In the genomic region with DNA sequence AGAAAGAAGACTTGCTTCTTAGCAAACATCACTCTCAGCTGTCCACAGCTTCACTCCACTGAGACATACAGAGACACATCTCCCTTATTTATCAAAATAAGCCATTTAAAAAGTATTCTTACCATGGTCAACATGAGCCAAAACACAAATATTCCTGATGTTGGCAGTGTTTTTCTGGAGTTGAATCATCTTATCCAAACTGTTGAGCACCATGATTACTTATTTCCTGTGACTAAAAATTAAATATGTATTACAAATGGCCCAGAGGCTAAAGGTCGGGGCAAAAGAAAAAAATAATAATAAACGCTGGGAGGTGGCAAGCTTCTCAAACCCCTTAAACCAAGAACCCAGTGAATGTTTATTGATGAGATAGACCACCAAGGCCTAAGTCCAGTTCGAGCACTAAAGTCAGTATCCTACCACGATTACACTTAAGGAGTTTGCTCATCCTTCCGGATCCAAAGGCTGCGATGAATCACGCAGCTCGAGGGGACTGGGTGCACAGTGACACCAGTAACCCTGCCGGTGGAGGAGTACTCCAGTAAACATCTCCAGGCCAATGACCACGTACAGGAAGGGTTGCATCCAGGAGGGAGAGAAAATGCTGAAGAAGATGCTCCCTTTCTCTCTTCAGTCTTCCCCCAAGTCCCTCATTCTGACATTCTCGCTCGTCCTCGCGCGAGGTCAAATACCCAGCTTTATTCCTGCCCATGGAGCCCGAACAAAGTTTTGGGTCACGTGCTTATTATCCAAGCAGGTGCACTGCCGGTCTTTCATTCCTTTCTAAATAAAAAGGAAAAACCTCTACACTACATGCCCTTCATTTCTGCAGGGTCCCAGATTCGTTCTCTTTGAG, we compare ENCODE assay signal across 8 cellular contexts. TPM values are rescaled to one million over a fixed set of nuclear protein-coding genes. Genes with fewer than 3 reads are reported as not detected.
DNase-seq lines count a peak whose midpoint lies in the region; ATAC-seq and TF ChIP-seq lines count a peak whose summit lies in the region.
"Not testable (repeated sequence)": the region's sequence is repeated elsewhere in the genome, so short reads cannot be mapped to it uniquely, and the experiment has no call there.

No MANE protein-coding gene starts in this region.

- TF ChIP-seq CTCF in GM13976 (IDR thresholded peaks at IDR 0.05; ENCODE audit: borderline replicate concordance, control extremely low read depth, extremely low read depth, insufficient read depth, missing control alignments); HFFc6 (IDR thresholded peaks at IDR 0.05); astrocyte of the spinal cord (IDR thresholded peaks at IDR 0.05; ENCODE audit: low read depth, low read length); right atrium auricular region (IDR thresholded peaks at IDR 0.05); ovary (IDR thresholded peaks at IDR 0.05); upper lobe of left lung (IDR thresholded peaks at IDR 0.05): not testable (repeated sequence)

- H3K4me3 Mint-ChIP-seq in HFFc6: peak overlapping the region; percentile 97

- H3K36me3 Mint-ChIP-seq in HFFc6 (ENCODE audit: low read depth): peaks cover 21% of the 10 kb centered on the region

- not testable (repeated sequence) for H3K27me3 Mint-ChIP-seq in HFFc6 (ENCODE audit: insufficient read depth)

- not testable (repeated sequence) for H3K27me3 ChIP-seq in right atrium auricular region, ovary, upper lobe of left lung

- TF ChIP-seq EP300 in ovary (IDR thresholded peaks at IDR 0.05); upper lobe of left lung (IDR thresholded peaks at IDR 0.05): not testable (repeated sequence)

- intact Hi-C loops in ovary (cut with DNase I): not testable (repeated sequence)

- H3K27ac ChIP-seq in right atrium auricular region: peak overlapping the region; percentile 74 to 87
- peak overlapping the region in 1 of 2 donors; percentile 70 for H3K27ac ChIP-seq in ovary
- H3K27ac ChIP-seq in upper lobe of left lung: peak overlapping the region; percentile 70 to 79 (median 76)

- DNase-seq in GM13976 (ENCODE audit: low spot score) (peak; percentile 17), HFFc6 (peak; percentile 77), KBM-7 (peak; percentile 64), SW480 (ENCODE audit: low spot score) (peak; percentile 32), astrocyte of the spinal cord (ENCODE audit: low read depth, low spot score) (peak; percentile 39), ovary (peak in 2 of 5 donors; percentile 15 to 31), upper lobe of left lung (peak in 1 of 2 donors; percentile 43)
- DNase-seq in right atrium auricular region (ENCODE audit: low spot score): not testable (repeated sequence)

- H3K4me3 ChIP-seq in astrocyte of the spinal cord (ENCODE audit: low read depth, low read length): peak overlapping the region; percentile 78
- peak overlapping the region; percentile 77 to 94 for H3K4me3 ChIP-seq in right atrium auricular region
- H3K4me3 ChIP-seq in ovary: peak overlapping the region; percentile 84
- H3K4me3 ChIP-seq in upper lobe of left lung: peak overlapping the region; percentile 63 to 94 (median 81)

- TF ChIP-seq POLR2A in ovary (IDR thresholded peaks at IDR 0.05); upper lobe of left lung (IDR thresholded peaks at IDR 0.05): not testable (repeated sequence)

- ATAC-seq in upper lobe of left lung (ENCODE audit: low FRiP score in 2 of 2): peak; percentile 42 to 74

- peaks cover 32% of the 10 kb centered on the region for H3K4me1 Mint-ChIP-seq in HFFc6 (ENCODE audit: low read depth)

- H3K27ac Mint-ChIP-seq in HFFc6: peak overlapping the region; percentile 85

- in situ Hi-C loops in GM13976 (cut with MboI; ENCODE audit: low sequenced_read_pairs, unreplicated experiment); KBM-7 (cut with MboI; ENCODE audit: low pct_unique_long_range_greater_than_20kb, low sequenced_read_pairs); astrocyte of the spinal cord (cut with HindIII; ENCODE audit: low sequenced_read_pairs): not testable (repeated sequence)

- 4 to 5% (median 5%) methylated on average over 19 of the region's 19 CpGs for WGBS in ovary, 3 donors
- WGBS in upper lobe of left lung, 2 donors: 4 to 5% methylated on average over 16 to 19 of the region's 19 CpGs

- not testable (repeated sequence) for H3K9me3 ChIP-seq in right atrium auricular region, ovary, upper lobe of left lung

- peaks cover 0 to 26% of the 10 kb centered on the region in 2 donors for H3K4me1 ChIP-seq in right atrium auricular region
- H3K4me1 ChIP-seq in ovary (ENCODE audit: insufficient read depth): not testable (repeated sequence)
- peaks cover 12 to 19% (median 17%) of the 10 kb centered on the region in 4 donors for H3K4me1 ChIP-seq in upper lobe of left lung

- not testable (repeated sequence) for H3K36me3 ChIP-seq in right atrium auricular region, ovary
- H3K36me3 ChIP-seq in upper lobe of left lung: peaks cover 0 to 21% (median 5%) of the 10 kb centered on the region in 4 donors

- not testable (repeated sequence) for H3K9me3 Mint-ChIP-seq in HFFc6

RNA-seq across cellular contexts. Expression of a gene that starts 0.7 kb away (rescaled TPM):
- 10 to 100 TPM; 14.3 to 20.5 (median 18.5) TPM for total RNA-seq in HFFc6 (2021; fragmentation: NEBNext Ultra II Directional; extraction: Animal tissue kit (Norgen Biotek cat#: 25700))
- total RNA-seq in right atrium auricular region (10 to 100 TPM; 11.0 to 14.2 TPM), ovary (10 to 100 TPM in 2 of 7 donors, 1 to 10 TPM in 5; 7.7 to 11.1 (median 8.9) TPM), upper lobe of left lung (10 to 100 TPM in 5 of 6 donors, 1 to 10 TPM in 1; 9.7 to 27.7 (median 17.0) TPM)
- 10 to 100 TPM in 1 of 2 donors, 1 to 10 TPM in 1; 4.1 to 15.2 TPM for polyA plus RNA-seq in ovary

RNA-seq across cellular contexts. Expression of a gene that starts 0.8 kb away (rescaled TPM):
- total RNA-seq in HFFc6 (2021; fragmentation: NEBNext Ultra II Directional; extraction: Animal tissue kit (Norgen Biotek cat#: 25700)): 1 to 10 TPM; 1.1 to 2.1 (median 1.4) TPM
- total RNA-seq in right atrium auricular region: not detected
- total RNA-seq in ovary: 10 to 100 TPM in 1 of 7 donors, 1 to 10 TPM in 6; 2.2 to 38.4 (median 4.2) TPM
- polyA plus RNA-seq in ovary: 1 to 10 TPM in 1 of 2 donors, under 1 TPM in 1; 0.55 to 2.9 TPM
- 10 to 100 TPM in 4 of 6 donors, 1 to 10 TPM in 2; 2.5 to 58.6 (median 11.2) TPM for total RNA-seq in upper lobe of left lung
